8 cellular contexts compared by ENCODE assay signal in genomic region chr17:44203731-44204452, GRCh38. TPM values are rescaled to one million over a fixed set of nuclear protein-coding genes. Genes with fewer than 3 reads are reported as not detected.
DNase-seq lines count a peak whose midpoint lies in the region; ATAC-seq lines count a peak whose summit lies in the region.

No MANE protein-coding gene starts in this region.

- no peak overlapping the region for H3K4me3 ChIP-seq in H7 (ENCODE audit: insufficient read depth, low read depth, low read length)

- peaks cover 14% of the 10 kb centered on the region for H3K36me3 ChIP-seq in H7 (replicated peaks; ENCODE audit: control insufficient read depth, insufficient read depth, low read length)

- H3K4me1 Mint-ChIP-seq in activated naive CD4-positive, alpha-beta T cell treated with anti-CD3 and anti-CD28 coated beads for 36 hours (ENCODE audit: low read depth) = peaks cover 36% of the 10 kb centered on the region

- H3K4me3 Mint-ChIP-seq in activated naive CD4-positive, alpha-beta T cell treated with anti-CD3 and anti-CD28 coated beads for 36 hours = no peak overlapping the region

- H3K27me3 Mint-ChIP-seq in activated naive CD4-positive, alpha-beta T cell treated with anti-CD3 and anti-CD28 coated beads for 36 hours (ENCODE audit: low read depth) = no peaks in the 10 kb centered on the region

- ATAC-seq in stimulated activated naive CD8-positive, alpha-beta T cell treated with anti-CD3 and anti-CD28 coated beads, Interleukin-15, Interleukin-2, amounts not matched to agents 100 U/mL and 50 U/mL, for 24 hours = no peak
- ATAC-seq in HG02973 (IDR thresholded peaks at IDR 0.05; ENCODE audit: unreplicated experiment) = no peak
- ATAC-seq in HG02938 (IDR thresholded peaks at IDR 0.05; ENCODE audit: unreplicated experiment) = no peak

- CTCF ChIA-PET in activated naive CD4-positive, alpha-beta T cell treated with anti-CD3 and anti-CD28 coated beads for 36 hours (lab: Charles Lee) = interaction anchor here (0.6 to 4.0 kb wide), 14 partner anchors 10 to 164 kb away, joined by 3 to 15 read pairs (median 5); partner anchors contain the start of genes FAM171A2, GRN and TMUB2

- no peaks in the 10 kb centered on the region for H3K27me3 ChIP-seq in H7 (ENCODE audit: control insufficient read depth, insufficient read depth, low read length)

- DNase-seq in COLO829 (ENCODE audit: low spot score) = peak; percentile 63
- peak; percentile 89 for DNase-seq in H7
- peak; percentile 91 for DNase-seq in OCI-M1 (lab: John Stamatoyannopoulos, UW)
- DNase-seq in activated naive CD4-positive, alpha-beta T cell treated with anti-CD3 and anti-CD28 coated beads for 36 hours = peak; percentile 78
- DNase-seq in hepatic stellate cell (ENCODE audit: low spot score) = peak; percentile 61
- peak; percentile 74 for DNase-seq in stimulated activated naive CD8-positive, alpha-beta T cell treated with anti-CD3 and anti-CD28 coated beads, Interleukin-15, Interleukin-2, amounts not matched to agents 100 U/mL and 50 U/mL, for 24 hours

- peak overlapping the region; percentile 74 for H3K27ac Mint-ChIP-seq in activated naive CD4-positive, alpha-beta T cell treated with anti-CD3 and anti-CD28 coated beads for 36 hours

- intact Hi-C loops in activated naive CD4-positive, alpha-beta T cell treated with anti-CD3 and anti-CD28 coated beads for 36 hours (cut with micrococcal nuclease) = loop anchor here (1.0 kb wide), 1 partner anchor 127 kb away; no protein-coding TSS in a partner anchor

- H3K9me3 Mint-ChIP-seq in activated naive CD4-positive, alpha-beta T cell treated with anti-CD3 and anti-CD28 coated beads for 36 hours = no peaks in the 10 kb centered on the region

- H3K36me3 Mint-ChIP-seq in activated naive CD4-positive, alpha-beta T cell treated with anti-CD3 and anti-CD28 coated beads for 36 hours (ENCODE audit: low read depth) = peaks cover 22% of the 10 kb centered on the region

RNA-seq across cellular contexts. Expression of gene ATXN7L3, which starts 4.2 kb away (rescaled TPM):
- 80.6 and 83.4 TPM in 2 replicates for total RNA-seq in H7 (2014; rRNA removed; shearing (Covaris generic))
- 10 to 100 TPM; 53.3 to 53.9 TPM for total RNA-seq in activated naive CD4-positive, alpha-beta T cell treated with anti-CD3 and anti-CD28 coated beads for 36 hours

RNA-seq across cellular contexts. Expression of gene UBTF, which starts 15.6 kb away (rescaled TPM):
- 63.3 and 66.2 TPM in 2 replicates for total RNA-seq in H7 (2014; rRNA removed; shearing (Covaris generic))
- total RNA-seq in activated naive CD4-positive, alpha-beta T cell treated with anti-CD3 and anti-CD28 coated beads for 36 hours = 10 to 100 TPM; 91.8 to 92.6 TPM

RNA-seq across cellular contexts. Expression of gene TMUB2, which starts 17.1 kb away (rescaled TPM):
- 19.1 and 25.7 TPM in 2 replicates for total RNA-seq in H7 (2014; rRNA removed; shearing (Covaris generic))
- total RNA-seq in activated naive CD4-positive, alpha-beta T cell treated with anti-CD3 and anti-CD28 coated beads for 36 hours = 10 to 100 TPM; 21.2 to 22.9 TPM

RNA-seq across cellular contexts. Expression of gene ASB16, which starts 33.4 kb away (rescaled TPM):
- total RNA-seq in H7 (2014; rRNA removed; shearing (Covaris generic)) = 0.17 TPM in 1 of 2 replicates, not detected in the other
- total RNA-seq in activated naive CD4-positive, alpha-beta T cell treated with anti-CD3 and anti-CD28 coated beads for 36 hours = under 1 TPM in 1 of 2 experiments, not detected in 1; 0.12 TPM
